In genomic region chr18:46310675-46311345, GRCh38 we compare ENCODE assay signal across 18 cellular contexts.
A peak's percentile ranks its signal among the peaks of the same experiment; 100 is the strongest.
DNase-seq lines count a peak whose midpoint lies in the region; ATAC-seq, FAIRE-seq and TF ChIP-seq lines count a peak whose summit lies in the region.
"Had no signal": no experiment of that assay in that cellular context is flagged by ENCODE, and none has a peak within 500 bp of the region (broad histone marks: within the 10 kb centered on the region; RNA-seq: fewer than 3 reads in every experiment).

No MANE protein-coding gene starts in this region.

- H3K79me2 ChIP-seq in H1 (ENCODE audit: control insufficient read depth in 1 of 2, insufficient read depth in 2 of 2, low read length in 2 of 2), result no peaks in the 10 kb centered on the region

- H3K4me2 ChIP-seq in H1 (ENCODE audit: insufficient read depth in 1 of 2, low read depth in 2 of 2, low read length in 2 of 2) (no peak overlapping the region), neuronal stem cell (ENCODE audit: insufficient read depth, low read length, poor library complexity, severe bottlenecking) (no peak overlapping the region)

- H2BK5ac ChIP-seq in H1 (ENCODE audit: low read depth, low read length) (no peak overlapping the region), neuronal stem cell (ENCODE audit: low read length) (no peak overlapping the region)

- ATAC-seq in SK-N-SH treated with all-trans-retinoic acid at 6 μM for 48 hours (no peak), body of pancreas (no peak), HG02852 (IDR thresholded peaks at IDR 0.05; ENCODE audit: unreplicated experiment) (no peak)

- H2BK15ac ChIP-seq in H1 (ENCODE audit: low read length) (no peak overlapping the region), neuronal stem cell (ENCODE audit: low read length) (no peak overlapping the region)

- TF ChIP-seq RAD21 in H1 (IDR thresholded peaks at IDR 0.05 in 1 of 2, conservative IDR thresholded peaks at IDR 0.05 in 1 of 2; ENCODE audit: low read depth in 2 of 2, low read length in 2 of 2), result no peak

- no peak overlapping the region for H2BK20ac ChIP-seq in H1 (ENCODE audit: low read length)

- peak overlapping the region; percentile 73; the same call in 1 of the 2 replicates for H3K18ac ChIP-seq in H1 (ENCODE audit: extremely low read depth, low read length)
- H3K18ac ChIP-seq in neuronal stem cell (ENCODE audit: low read length), result peak overlapping the region; percentile 32

- H3K79me1 ChIP-seq in H1 (ENCODE audit: low read depth, low read length), result no peaks in the 10 kb centered on the region
- no peaks in the 10 kb centered on the region for H3K79me1 ChIP-seq in neuronal stem cell (ENCODE audit: low read depth, low read length)

- H3K14ac ChIP-seq in H1 (ENCODE audit: insufficient read length), result no peak overlapping the region
- no peak overlapping the region for H3K14ac ChIP-seq in neuronal stem cell (ENCODE audit: low read length)

- no peak for TF ChIP-seq EP300 in H1 (IDR thresholded peaks at IDR 0.05; ENCODE audit: borderline replicate concordance in 1 of 2, low read depth in 2 of 2, low read length in 2 of 2)

- H4K5ac ChIP-seq in H1 (ENCODE audit: insufficient read length, low read depth, low read length), result no peak overlapping the region

- peak; percentile 21 for DNase-seq in DMS79 (lab: John Stamatoyannopoulos, UW)
- DNase-seq in DMS79 treated with DMSO at 0.1 percent for 48 hours (lab: John Stamatoyannopoulos, UW), result no peak
- DNase-seq in D341Med (ENCODE audit: low spot score), result peak; percentile 35
- DNase-seq in H1 (ENCODE audit: low read depth in 1 of 2, low spot score in 2 of 2), result no peak
- no peak for DNase-seq in neuronal stem cell (ENCODE audit: low spot score)
- DNase-seq in body of pancreas, result no peak
- DNase-seq: CD4-positive, CD25-positive, alpha-beta regulatory T cell; DMS 273 treated with DMSO at 0.1 percent for 48 hours; DND-41; GDM1; HCEC 1CT; HFFc6; IMR-90 had no signal

- FAIRE-seq in H1 (lab: Jason Lieb, UNC), result no peak
- FAIRE-seq: GM12892, GM19239 had no signal

- H3K4me3 ChIP-seq in H1 (ENCODE audit: extremely low read depth in 1 of 4, insufficient read depth in 2 of 4, low read depth in 3 of 4, low read length in 4 of 4) (no peak overlapping the region), neuronal stem cell (ENCODE audit: low read length in 2 of 2) (no peak overlapping the region), body of pancreas (no peak overlapping the region)

- H3K4me1 ChIP-seq in H1 (replicated peaks in 1 of 4; ENCODE audit: control insufficient read depth in 3 of 4, insufficient read depth in 4 of 4, low read length in 3 of 4), result peaks cover 0 to 8% (median 0%) of the 10 kb centered on the region in 4 experiments; a peak in 2 of 7 replicates
- H3K4me1 ChIP-seq in neuronal stem cell (ENCODE audit: control insufficient read depth in 2 of 2, insufficient read depth in 1 of 2, low read depth in 1 of 2, low read length in 2 of 2), result no peaks in the 10 kb centered on the region
- no peaks in the 10 kb centered on the region for H3K4me1 ChIP-seq in body of pancreas

- H3K23me2 ChIP-seq in H1 (ENCODE audit: low read depth, low read length), result no peaks in the 10 kb centered on the region

- H3K9me3 ChIP-seq in H1 (ENCODE audit: insufficient read depth in 2 of 2, low read depth in 1 of 2, low read length in 1 of 2) (no peaks in the 10 kb centered on the region; a peak in 1 of 4 replicates), neuronal stem cell (replicated peaks in 1 of 2; ENCODE audit: control insufficient read depth in 2 of 2, insufficient read depth in 1 of 2, low read depth in 1 of 2, low read length in 2 of 2) (peaks cover 0 to 7% of the 10 kb centered on the region in 2 donors), body of pancreas (peaks cover 0 to 5% (median 0%) of the 10 kb centered on the region in 3 donors)

- no peak overlapping the region for H2BK12ac ChIP-seq in H1 (ENCODE audit: low read depth, low read length)
- H2BK12ac ChIP-seq in neuronal stem cell (ENCODE audit: low read length), result peak overlapping the region; percentile 24

- H3K9ac ChIP-seq in H1 (replicated peaks in 1 of 4; ENCODE audit: extremely low read depth in 1 of 4, low read depth in 3 of 4, low read length in 3 of 4), result no peak overlapping the region
- no peak overlapping the region for H3K9ac ChIP-seq in neuronal stem cell (ENCODE audit: low read depth, low read length, poor library complexity)

- POLR2A ChIA-PET in H1 (lab: Charles Lee; ENCODE audit: partially characterized antibody), result interaction anchor here (0.7 to 1.2 kb wide), 6 partner anchors 8 to 117 kb away, joined by 3 to 5 read pairs (median 3); no protein-coding TSS in a partner anchor

- WGBS in H1 (ENCODE audit: extremely low coverage in 1 of 2, insufficient coverage in 1 of 2, insufficient read length in 1 of 2, insufficient replicate concordance in 2 of 2, low coverage in 1 of 2, low lambda C conversion rate in 2 of 2, missing lambda C conversion rate in 1 of 2), 2 experiments, result 83% methylated on average over 9 of the region's 9 CpGs; no CpG with 5 or more reads in 1 of the 2 experiments
- WGBS in neuronal stem cell (ENCODE audit: extremely low coverage in 2 of 2, insufficient read length in 2 of 2, insufficient replicate concordance in 1 of 2), 2 donors, result no CpG with 5 or more reads among the region's 9 CpGs
- 78 to 87% methylated on average over 8 to 9 of the region's 9 CpGs for WGBS in body of pancreas, 2 donors

- no peak overlapping the region for H3K56ac ChIP-seq in H1 (replicated peaks; ENCODE audit: insufficient read length, low read depth, low read length)

- no peak overlapping the region for H4K91ac ChIP-seq in H1 (replicated peaks; ENCODE audit: insufficient read length, low read length)
- no peak overlapping the region for H4K91ac ChIP-seq in neuronal stem cell (ENCODE audit: low read depth, low read length, poor library complexity)

- H2BK120ac ChIP-seq in H1 (replicated peaks; ENCODE audit: low read depth, low read length) (no peak overlapping the region), neuronal stem cell (ENCODE audit: low read depth, low read length) (no peak overlapping the region)

- intact Hi-C loops in body of pancreas (cut with DNase I), result no loop called here

- H3K27me3 ChIP-seq in H1 (replicated peaks in 1 of 4; ENCODE audit: control insufficient read depth in 3 of 4, extremely low read depth in 1 of 4, insufficient read depth in 3 of 4, low read length in 3 of 4) (no peaks in the 10 kb centered on the region; a peak in 1 of 7 replicates), neuronal stem cell (ENCODE audit: control insufficient read depth in 3 of 3, insufficient read depth in 3 of 3, low read depth in 1 of 3, low read length in 3 of 3) (peaks cover 0 to 53% (median 0%) of the 10 kb centered on the region in 3 experiments), body of pancreas (no peaks in the 10 kb centered on the region)

- H4K8ac ChIP-seq in H1 (ENCODE audit: extremely low read depth, insufficient read depth, low read length) (0 out of 2 replicates have a peak overlapping the region, but pooled peaks have one; percentile 28), neuronal stem cell (ENCODE audit: low read depth, low read length) (no peak overlapping the region)

- CTCF ChIA-PET in H1 (lab: Charles Lee; ENCODE audit: partially characterized antibody), result interaction anchor here (0.6 to 2.2 kb wide), 10 partner anchors 11 to 384 kb away, joined by 3 to 18 read pairs (median 3); no protein-coding TSS in a partner anchor

- no peak overlapping the region for H3K27ac ChIP-seq in H1 (ENCODE audit: low read depth, low read length)
- H3K27ac ChIP-seq in neuronal stem cell (replicated peaks; ENCODE audit: low read length), result no peak overlapping the region
- H3K27ac ChIP-seq in body of pancreas, result no peak overlapping the region
- H3K27ac ChIP-seq: 22Rv1 had no signal

- no peak for TF ChIP-seq POLR2A in H1 (IDR thresholded peaks at IDR 0.05; ENCODE audit: control extremely low read depth in 1 of 2, low read depth in 2 of 2, low read length in 2 of 2)
- no peak for TF ChIP-seq POLR2A in body of pancreas (IDR thresholded peaks at IDR 0.05)

- H2AFZ ChIP-seq in H1 (ENCODE audit: low read length), result no peak overlapping the region
- no peak overlapping the region for H2AFZ ChIP-seq in neuronal stem cell (ENCODE audit: low read length)

- no peaks in the 10 kb centered on the region for H3K36me3 ChIP-seq in H1 (ENCODE audit: control insufficient read depth in 2 of 4, insufficient read depth in 4 of 4, low read length in 3 of 4)
- no peaks in the 10 kb centered on the region for H3K36me3 ChIP-seq in neuronal stem cell (replicated peaks in 1 of 2; ENCODE audit: control insufficient read depth in 2 of 2, insufficient read depth in 2 of 2, low read length in 2 of 2)
- no peaks in the 10 kb centered on the region for H3K36me3 ChIP-seq in body of pancreas (replicated peaks in 1 of 2; ENCODE audit: insufficient read depth in 1 of 2, low read depth in 2 of 2)

- no peak overlapping the region for H3K23ac ChIP-seq in H1 (ENCODE audit: insufficient read length)
- no peak overlapping the region for H3K23ac ChIP-seq in neuronal stem cell (ENCODE audit: low read depth, low read length, poor library complexity)

- no peak overlapping the region for H3K4ac ChIP-seq in H1 (replicated peaks; ENCODE audit: insufficient read length, low read depth, low read length)
- no peak overlapping the region for H3K4ac ChIP-seq in neuronal stem cell (ENCODE audit: low read length)

- H4K20me1 ChIP-seq in H1 (replicated peaks in 1 of 2; ENCODE audit: control insufficient read depth in 1 of 2, insufficient read depth in 2 of 2, low read length in 2 of 2), result no peaks in the 10 kb centered on the region

- no peak overlapping the region for H2AK5ac ChIP-seq in H1 (ENCODE audit: low read depth, low read length)
- H2AK5ac ChIP-seq in neuronal stem cell (ENCODE audit: low read depth, low read length), result no peak overlapping the region

- TF ChIP-seq CTCF in H1 (IDR thresholded peaks at IDR 0.05; ENCODE audit: control extremely low read depth in 1 of 3, insufficient read depth in 1 of 3, low read depth in 1 of 3, low read length in 3 of 3) (no peak), body of pancreas (IDR thresholded peaks at IDR 0.05) (no peak)

TF ChIP-seq in H1, 55 proteins besides CTCF, POLR2A, EP300 and RAD21 (continues in another document):
- TF ChIP-seq GTF2F1 (IDR thresholded peaks at IDR 0.05; ENCODE audit: borderline replicate concordance, low read depth, low read length), result no peak
- TF ChIP-seq TCF12 (IDR thresholded peaks at IDR 0.05; ENCODE audit: low read depth, low read length), result no peak
- TF ChIP-seq KDM4A (IDR thresholded peaks at IDR 0.05; ENCODE audit: low read depth, low read length, severe bottlenecking), result no peak

TF ChIP-seq in SK-N-SH treated with all-trans-retinoic acid at 6 μM for 48 hours, 23 proteins besides CTCF, POLR2A, EP300 and RAD21 (continues in another document):
- TF ChIP-seq CREB5 (CRISPR knock-in tag; IDR thresholded peaks at IDR 0.05; ENCODE audit: low read depth), result no peak

Comparison
In these comparisons a context has a peak if more than half of its experiments do, and no peak if none do; other contexts are left out.
1. DNase-seq: peak in DMS79 (single experiment) and D341Med (single experiment); none in DMS79 treated with DMSO at 0.1 percent for 48 hours (single experiment), H1 (0 of 2), neuronal stem cell (single experiment) and body of pancreas (0 of 4).